In genomic region chr4:96352051-96352517, GRCh38 we compare ENCODE assay signal across 8 cellular contexts.
DNase-seq lines count a peak whose midpoint lies in the region; TF ChIP-seq lines count a peak whose summit lies in the region.

No MANE protein-coding gene starts in this region.

- no peak overlapping the region for H3K4me3 Mint-ChIP-seq in activated T-cell treated with anti-CD3 and anti-CD28 coated beads, Interleukin-2, amount 50 U/mL, for 24 hours

- in situ Hi-C loops in HAP-1 (cut with MboI; ENCODE audit: low sequenced_read_pairs), result no loop called here

- H3K4me1 ChIP-seq in HAP-1, result no peaks in the 10 kb centered on the region; the same call in 1 of the 2 replicates

- no peak overlapping the region for H3K27ac ChIP-seq in C4-2B

- H3K9me3 Mint-ChIP-seq in activated T-cell treated with anti-CD3 and anti-CD28 coated beads, Interleukin-2, amount 50 U/mL, for 24 hours, result no peaks in the 10 kb centered on the region

- peak; percentile 36 to 60 for DNase-seq in HAP-1 (ENCODE audit: low spot score in 2 of 2)
- peak; percentile 30 for DNase-seq in SKM-1 treated with dmso at 0.1 percent for 144 hours (lab: John Stamatoyannopoulos, UW; ENCODE audit: unreplicated experiment)
- DNase-seq in iPS-NIHi7 (ENCODE audit: extremely low spot score), result peak; percentile 27
- DNase-seq in NCI-H187 (lab: John Stamatoyannopoulos, UW), result no peak
- DNase-seq in DMS79 treated with DMSO at 0.1 percent for 48 hours (lab: John Stamatoyannopoulos, UW), result no peak
- DNase-seq in AG08396 (ENCODE audit: low spot score), result no peak
- DNase-seq in activated T-cell treated with anti-CD3 and anti-CD28 coated beads, Interleukin-2, amount 50 U/mL, for 24 hours, result no peak

- H3K36me3 Mint-ChIP-seq in activated T-cell treated with anti-CD3 and anti-CD28 coated beads, Interleukin-2, amount 50 U/mL, for 24 hours (ENCODE audit: low read depth), result no peaks in the 10 kb centered on the region

- H3K4me3 ChIP-seq in HAP-1, result no peak overlapping the region

- H3K27me3 ChIP-seq in HAP-1 (ENCODE audit: low read depth), result no peaks in the 10 kb centered on the region

- no peaks in the 10 kb centered on the region for H3K9me3 ChIP-seq in HAP-1

- H3K27me3 Mint-ChIP-seq in activated T-cell treated with anti-CD3 and anti-CD28 coated beads, Interleukin-2, amount 50 U/mL, for 24 hours, result no peaks in the 10 kb centered on the region

- peak; percentile 27 for TF ChIP-seq CTCF in C4-2B (conservative IDR thresholded peaks at IDR 0.05)

- no peak overlapping the region for H3K27ac Mint-ChIP-seq in activated T-cell treated with anti-CD3 and anti-CD28 coated beads, Interleukin-2, amount 50 U/mL, for 24 hours

- no peaks in the 10 kb centered on the region for H3K4me1 Mint-ChIP-seq in activated T-cell treated with anti-CD3 and anti-CD28 coated beads, Interleukin-2, amount 50 U/mL, for 24 hours (ENCODE audit: low read depth)

- no peaks in the 10 kb centered on the region for H3K36me3 ChIP-seq in HAP-1 (replicated peaks)

Comparison
In these comparisons a context has a peak if more than half of its experiments do, and no peak if none do; other contexts are left out.
1. DNase-seq: peak in HAP-1 (2 of 2), SKM-1 treated with dmso at 0.1 percent for 144 hours (single experiment) and iPS-NIHi7 (single experiment); none in NCI-H187 (0 of 2), DMS79 treated with DMSO at 0.1 percent for 48 hours (single experiment), AG08396 (single experiment) and activated T-cell treated with anti-CD3 and anti-CD28 coated beads, Interleukin-2, amount 50 U/mL, for 24 hours (single experiment).